28 cellular contexts compared by ENCODE assay signal in genomic region chr15:35741395-35741794, GRCh38.
"Had no signal": no experiment of that assay in that cellular context is flagged by ENCODE, and none has a peak within 500 bp of the region (broad histone marks: within the 10 kb centered on the region; RNA-seq: fewer than 3 reads in every experiment).

No MANE protein-coding gene starts in this region.

- H3K27ac Mint-ChIP-seq: immature natural killer cell; natural killer cell; stimulated activated memory B cell treated with anti-CD40 and anti-IgM and Interleukin-4, amounts not matched to agents 10 μg/mL and 1 μg/mL and 100 μg/mL, for 72 hours; stimulated activated naive CD8-positive, alpha-beta T cell treated with anti-CD3 and anti-CD28 coated beads, Interleukin-15, amount 100 ng/mL, for 72 hours; type B pancreatic cell had no signal

- H3K36me3 Mint-ChIP-seq: immature natural killer cell; naive B cell; natural killer cell; stimulated activated memory B cell treated with anti-CD40 and anti-IgM and Interleukin-4, amounts not matched to agents 10 μg/mL and 1 μg/mL and 100 μg/mL, for 72 hours; type B pancreatic cell had no signal

- H3K4me1 Mint-ChIP-seq: immature natural killer cell; naive B cell; natural killer cell; stimulated activated memory B cell treated with anti-CD40 and anti-IgM and Interleukin-4, amounts not matched to agents 10 μg/mL and 1 μg/mL and 100 μg/mL, for 72 hours; stimulated activated naive CD8-positive, alpha-beta T cell treated with anti-CD3 and anti-CD28 coated beads, Interleukin-15, amount 100 ng/mL, for 72 hours had no signal

- H3K27ac ChIP-seq: left lung, lower lobe of right lung, ovary, prostate gland, skin epidermis, spleen, tibial nerve, uterus had no signal

- H3K4me1 ChIP-seq: left lung, lower lobe of right lung, prostate gland, spleen, tibial nerve, uterus had no signal

- DNase-seq: hypothalamus; immature natural killer cell; kidney; left colon; left lung; lower lobe of right lung; mammary epithelial cell; mesenchymal stem cell; naive B cell; natural killer cell; ovary; posterior cingulate gyrus; retina; right cardiac atrium; spleen; stimulated activated CD4-positive, alpha-beta T cell treated with anti-CD3 and anti-CD28 coated beads, Interleukin-4, amount 100 ng/mL, for 24 hours; stimulated activated naive CD4-positive, alpha-beta T cell treated with Interleukin-2 at 50 U/mL for 16 hours; stimulated activated naive CD8-positive, alpha-beta T cell treated with anti-CD3 and anti-CD28 coated beads, Interleukin-15, amount 100 ng/mL, for 72 hours; substantia nigra; uterus had no signal

- H3K36me3 ChIP-seq: left lung, lower lobe of right lung, ovary, prostate gland, spleen, tibial nerve, uterus had no signal

- H3K4me3 Mint-ChIP-seq: immature natural killer cell; mesothelial cell of epicardium; naive B cell; natural killer cell; stimulated activated memory B cell treated with anti-CD40 and anti-IgM and Interleukin-4, amounts not matched to agents 10 μg/mL and 1 μg/mL and 100 μg/mL, for 72 hours; stimulated activated naive CD8-positive, alpha-beta T cell treated with anti-CD3 and anti-CD28 coated beads, Interleukin-15, amount 100 ng/mL, for 72 hours; type B pancreatic cell had no signal

- H3K9me3 ChIP-seq: left lung, lower lobe of right lung, ovary, prostate gland, tibial nerve, uterus had no signal

- H3K27me3 Mint-ChIP-seq: type B pancreatic cell had no signal

- ATAC-seq: left colon; left lung; lower lobe of right lung; natural killer cell; right cardiac atrium; sciatic nerve; stimulated activated memory B cell treated with anti-CD40 and anti-IgM and Interleukin-4, amounts not matched to agents 10 μg/mL and 1 μg/mL and 100 μg/mL, for 72 hours; stimulated activated naive CD8-positive, alpha-beta T cell treated with anti-CD3 and anti-CD28 coated beads, Interleukin-15, amount 100 ng/mL, for 72 hours had no signal

- H3K4me3 ChIP-seq: left lung, lower lobe of right lung, ovary, prostate gland, skin epidermis, spleen, tibial nerve, uterus had no signal

- H3K27me3 ChIP-seq: left lung, ovary, spleen, tibial nerve, uterus had no signal

- FAIRE-seq: islet of Langerhans, kidney had no signal
